Comparison of ENCODE assay signal across 1 cellular context in genomic region chr17:50153650-50154575, GRCh38.
TF ChIP-seq lines count a peak whose summit lies in the region.

No MANE protein-coding gene starts in this region.

TF ChIP-seq in K562, 482 proteins besides CTCF, POLR2A, EP300 and RAD21 (continued from another document and continues in another):
- TF ChIP-seq DLX4 (CRISPR knock-in tag; IDR thresholded peaks at IDR 0.05) (no peak), HNRNPK (IDR thresholded peaks at IDR 0.05; ENCODE audit: low read depth, low read length, poor library complexity, severe bottlenecking) (no peak), DPF2 (IDR thresholded peaks at IDR 0.05) (peak; percentile 85; the same call in 1 of the 2 replicates), EGR1 (conservative IDR thresholded peaks at IDR 0.05) (peak; percentile 77), CAMTA2 (CRISPR knock-in tag; conservative IDR thresholded peaks at IDR 0.05) (no peak), MEF2D (tag; conservative IDR thresholded peaks at IDR 0.05; ENCODE audit: low read depth) (0 out of 2 replicates have a peak, but pooled peaks have one; percentile 16), ZNF77 (CRISPR knock-in tag; IDR thresholded peaks at IDR 0.05) (no peak), ZNF324 (CRISPR knock-in tag; IDR thresholded peaks at IDR 0.05) (no peak), POLR2G (IDR thresholded peaks at IDR 0.05; ENCODE audit: low read depth, low read length) (no peak), EHMT2 (IDR thresholded peaks at IDR 0.05) (no peak), SMARCB1 (IDR thresholded peaks at IDR 0.05; ENCODE audit: insufficient read length, low read depth) (no peak), SIN3B (IDR thresholded peaks at IDR 0.05; ENCODE audit: low read depth) (no peak), ZNF12 (CRISPR knock-in tag; IDR thresholded peaks at IDR 0.05) (no peak), ZNF79 (CRISPR knock-in tag; IDR thresholded peaks at IDR 0.05; ENCODE audit: low read depth) (no peak), ZZZ3 (IDR thresholded peaks at IDR 0.05) (no peak), SAFB (IDR thresholded peaks at IDR 0.05; ENCODE audit: borderline replicate concordance, low read depth, low read length) (no peak), SMARCA4 (IDR thresholded peaks at IDR 0.05) (peak; percentile 75), GABPA (tag; conservative IDR thresholded peaks at IDR 0.05; ENCODE audit: low read depth) (no peak), TOE1 (IDR thresholded peaks at IDR 0.05; ENCODE audit: borderline replicate concordance) (0 out of 2 replicates have a peak, but pooled peaks have one; percentile 42), TOE1 (CRISPR knock-in tag; IDR thresholded peaks at IDR 0.05; ENCODE audit: borderline replicate concordance, low read depth) (no peak), TAL1 (IDR thresholded peaks at IDR 0.05) (peak; percentile 66), STAT5B (CRISPR knock-in tag; IDR thresholded peaks at IDR 0.05) (no peak), ZBTB26 (CRISPR knock-in tag; IDR thresholded peaks at IDR 0.05) (no peak), PRPF4 (IDR thresholded peaks at IDR 0.05; ENCODE audit: insufficient read depth, low read depth, low read length, poor library complexity, severe bottlenecking) (no peak), NR2C2 (CRISPR knock-in tag; IDR thresholded peaks at IDR 0.05) (no peak), NR2C2 (tag; IDR thresholded peaks at IDR 0.05) (0 out of 2 replicates have a peak, but pooled peaks have one; percentile 39), ARID3B (CRISPR knock-in tag; IDR thresholded peaks at IDR 0.05; ENCODE audit: borderline replicate concordance) (no peak), HDAC2 (IDR thresholded peaks at IDR 0.05) (peak; percentile 78; the same call in 1 of the 2 replicates), TAF1 (IDR thresholded peaks at IDR 0.05; ENCODE audit: control insufficient read depth, extremely low read depth, insufficient read depth, low read length, severe bottlenecking) (no peak), VEZF1 (CRISPR knock-in tag; IDR thresholded peaks at IDR 0.05) (peak; percentile 87), SMAD1 (IDR thresholded peaks at IDR 0.05; ENCODE audit: low read depth, low read length, partially characterized antibody) (no peak), ZBTB17 (CRISPR knock-in tag; IDR thresholded peaks at IDR 0.05) (peak; percentile 90), MAZ (CRISPR knock-in tag; conservative IDR thresholded peaks at IDR 0.05 in 1 of 2, IDR thresholded peaks at IDR 0.05 in 1 of 2) (peak in 1 of 2 experiments; percentile 64; a peak in 2 of 4 replicates), SMC3 (conservative IDR thresholded peaks at IDR 0.05; ENCODE audit: insufficient read depth, low read depth, low read length) (0 out of 2 replicates have a peak, but pooled peaks have one; percentile 3), FUS (optimal IDR thresholded peaks at IDR 0.05; ENCODE audit: low read depth, low read length) (no peak), ZNF212 (CRISPR knock-in tag; IDR thresholded peaks at IDR 0.05) (no peak), COPS2 (conservative IDR thresholded peaks at IDR 0.05) (no peak), NRF1 (conservative IDR thresholded peaks at IDR 0.05 in 1 of 2, IDR thresholded peaks at IDR 0.05 in 1 of 2) (peak; percentile 75 to 82), ELF2 (CRISPR knock-in tag; IDR thresholded peaks at IDR 0.05) (no peak), IRF1 (CRISPR knock-in tag; IDR thresholded peaks at IDR 0.05; ENCODE audit: borderline replicate concordance) (no peak), HDAC1 (IDR thresholded peaks at IDR 0.05) (peak in 1 of 2 experiments; percentile 57; a peak in 2 of 4 replicates), TRIM24 (IDR thresholded peaks at IDR 0.05) (peak in 1 of 2 experiments; percentile 48; a peak in 2 of 4 replicates), RHOXF2B (CRISPR knock-in tag; conservative IDR thresholded peaks at IDR 0.05) (no peak), NCOR1 (IDR thresholded peaks at IDR 0.05) (peak; percentile 81), ATF1 (CRISPR knock-in tag; IDR thresholded peaks at IDR 0.05) (no peak), ATF1 (tag; IDR thresholded peaks at IDR 0.05) (peak; percentile 32; the same call in 1 of the 2 replicates), TCF3 (CRISPR knock-in tag; IDR thresholded peaks at IDR 0.05) (peak; percentile 83), ZNF146 (CRISPR knock-in tag; IDR thresholded peaks at IDR 0.05; ENCODE audit: unreplicated experiment) (no peak), NCOA1 (IDR thresholded peaks at IDR 0.05; ENCODE audit: low read depth) (0 out of 2 replicates have a peak, but pooled peaks have one; percentile 46), PHF21A (IDR thresholded peaks at IDR 0.05; ENCODE audit: borderline replicate concordance, low read depth) (0 out of 2 replicates have a peak, but pooled peaks have one; percentile 30), CBX1 (IDR thresholded peaks at IDR 0.05; ENCODE audit: low read depth) (no peak), ZNF707 (CRISPR knock-in tag; conservative IDR thresholded peaks at IDR 0.05) (no peak), DNMT1 (IDR thresholded peaks at IDR 0.05) (no peak), MTA3 (IDR thresholded peaks at IDR 0.05; ENCODE audit: borderline replicate concordance) (peak; percentile 19; the same call in 1 of the 2 replicates), SMARCE1 (IDR thresholded peaks at IDR 0.05) (peak; percentile 79), GATA2 (CRISPR knock-in tag; IDR thresholded peaks at IDR 0.05) (peak; percentile 51; the same call in 1 of the 2 replicates), ZFX (CRISPR knock-in tag; IDR thresholded peaks at IDR 0.05) (peak; percentile 38; the same call in 1 of the 2 replicates), ZBTB11 (CRISPR knock-in tag; IDR thresholded peaks at IDR 0.05) (peak in 1 of 3 experiments; percentile 44; a peak in 1 of 6 replicates), TEAD4 (IDR thresholded peaks at IDR 0.05; ENCODE audit: low read length) (peak; percentile 58), TEAD4 (CRISPR knock-in tag; IDR thresholded peaks at IDR 0.05; ENCODE audit: borderline replicate concordance) (no peak)
- TF ChIP-seq, protein P1, sequence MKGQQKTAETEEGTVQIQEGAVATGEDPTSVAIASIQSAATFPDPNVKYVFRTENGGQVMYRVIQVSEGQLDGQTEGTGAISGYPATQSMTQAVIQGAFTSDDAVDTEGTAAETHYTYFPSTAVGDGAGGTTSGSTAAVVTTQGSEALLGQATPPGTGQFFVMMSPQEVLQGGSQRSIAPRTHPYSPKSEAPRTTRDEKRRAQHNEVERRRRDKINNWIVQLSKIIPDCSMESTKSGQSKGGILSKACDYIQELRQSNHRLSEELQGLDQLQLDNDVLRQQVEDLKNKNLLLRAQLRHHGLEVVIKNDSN (CRISPR knock-in tag; IDR thresholded peaks at IDR 0.05): no peak
- TF ChIP-seq, protein P2, sequence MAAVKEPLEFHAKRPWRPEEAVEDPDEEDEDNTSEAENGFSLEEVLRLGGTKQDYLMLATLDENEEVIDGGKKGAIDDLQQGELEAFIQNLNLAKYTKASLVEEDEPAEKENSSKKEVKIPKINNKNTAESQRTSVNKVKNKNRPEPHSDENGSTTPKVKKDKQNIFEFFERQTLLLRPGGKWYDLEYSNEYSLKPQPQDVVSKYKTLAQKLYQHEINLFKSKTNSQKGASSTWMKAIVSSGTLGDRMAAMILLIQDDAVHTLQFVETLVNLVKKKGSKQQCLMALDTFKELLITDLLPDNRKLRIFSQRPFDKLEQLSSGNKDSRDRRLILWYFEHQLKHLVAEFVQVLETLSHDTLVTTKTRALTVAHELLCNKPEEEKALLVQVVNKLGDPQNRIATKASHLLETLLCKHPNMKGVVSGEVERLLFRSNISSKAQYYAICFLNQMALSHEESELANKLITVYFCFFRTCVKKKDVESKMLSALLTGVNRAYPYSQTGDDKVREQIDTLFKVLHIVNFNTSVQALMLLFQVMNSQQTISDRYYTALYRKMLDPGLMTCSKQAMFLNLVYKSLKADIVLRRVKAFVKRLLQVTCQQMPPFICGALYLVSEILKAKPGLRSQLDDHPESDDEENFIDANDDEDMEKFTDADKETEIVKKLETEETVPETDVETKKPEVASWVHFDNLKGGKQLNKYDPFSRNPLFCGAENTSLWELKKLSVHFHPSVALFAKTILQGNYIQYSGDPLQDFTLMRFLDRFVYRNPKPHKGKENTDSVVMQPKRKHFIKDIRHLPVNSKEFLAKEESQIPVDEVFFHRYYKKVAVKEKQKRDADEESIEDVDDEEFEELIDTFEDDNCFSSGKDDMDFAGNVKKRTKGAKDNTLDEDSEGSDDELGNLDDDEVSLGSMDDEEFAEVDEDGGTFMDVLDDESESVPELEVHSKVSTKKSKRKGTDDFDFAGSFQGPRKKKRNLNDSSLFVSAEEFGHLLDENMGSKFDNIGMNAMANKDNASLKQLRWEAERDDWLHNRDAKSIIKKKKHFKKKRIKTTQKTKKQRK (IDR thresholded peaks at IDR 0.05; ENCODE audit: borderline replicate concordance, low read depth, low read length): no peak
